Comparison of ENCODE assay signal across 14 cellular contexts in genomic region chr1:243263824-243264223, GRCh38. TPM values are rescaled to one million over a fixed set of nuclear protein-coding genes. Genes with fewer than 3 reads are reported as not detected.
DNase-seq lines count a peak whose midpoint lies in the region; ATAC-seq and TF ChIP-seq lines count a peak whose summit lies in the region.
"Had no signal": no experiment of that assay in that cellular context is flagged by ENCODE, and none has a peak within 500 bp of the region (broad histone marks: within the 10 kb centered on the region; RNA-seq: fewer than 3 reads in every experiment).

No MANE protein-coding gene starts in this region.

- ATAC-seq in Right ventricle myocardium inferior (no peak), lower lobe of right lung (no peak), upper lobe of left lung (ENCODE audit: low FRiP score in 2 of 2) (peak in 1 of 2 donors; percentile 13), left colon (no peak)

- 66 to 77% methylated on average over 5 of the region's 5 CpGs for WGBS in upper lobe of left lung, 2 donors

- intact Hi-C loops in Right ventricle myocardium inferior (cut with DNase I) (no loop called here), lower lobe of right lung (cut with DNase I) (no loop called here), left colon (cut with DNase I, micrococcal nuclease) (no loop called here)

- H3K9me3 ChIP-seq in right atrium auricular region (no peaks in the 10 kb centered on the region), lower lobe of right lung (no peaks in the 10 kb centered on the region), upper lobe of left lung (no peaks in the 10 kb centered on the region)
- H3K9me3 ChIP-seq: Caco-2, Peyer's patch, psoas muscle had no signal

- H3K36me3 ChIP-seq in right atrium auricular region = no peaks in the 10 kb centered on the region
- no peaks in the 10 kb centered on the region for H3K36me3 ChIP-seq in lower lobe of right lung
- no peaks in the 10 kb centered on the region for H3K36me3 ChIP-seq in upper lobe of left lung
- H3K36me3 ChIP-seq: Peyer's patch had no signal

- no peak for TF ChIP-seq POLR2A in upper lobe of left lung (IDR thresholded peaks at IDR 0.05)

- H3K27me3 ChIP-seq in right atrium auricular region (no peaks in the 10 kb centered on the region), lower lobe of right lung (ENCODE audit: low read depth) (no peaks in the 10 kb centered on the region), upper lobe of left lung (no peaks in the 10 kb centered on the region)
- H3K27me3 ChIP-seq: Peyer's patch had no signal

- H3K4me3 ChIP-seq in right atrium auricular region (no peak overlapping the region), lower lobe of right lung (no peak overlapping the region), upper lobe of left lung (no peak overlapping the region)
- H3K4me3 ChIP-seq: Peyer's patch, psoas muscle had no signal

- H3K27ac ChIP-seq in right atrium auricular region (peak overlapping the region; percentile 43 to 59), angular gyrus (ENCODE audit: low read depth, low read length) (peak overlapping the region; percentile 14), lower lobe of right lung (peak overlapping the region; percentile 72), upper lobe of left lung (peak overlapping the region; percentile 45 to 84 (median 61))
- H3K27ac ChIP-seq: KMS-11, psoas muscle had no signal

- peaks cover 0 to 49% of the 10 kb centered on the region in 2 donors for H3K4me1 ChIP-seq in right atrium auricular region
- H3K4me1 ChIP-seq in lower lobe of right lung = peaks cover 69% of the 10 kb centered on the region
- peaks cover 31 to 68% (median 48%) of the 10 kb centered on the region in 4 donors for H3K4me1 ChIP-seq in upper lobe of left lung

- TF ChIP-seq CTCF in right atrium auricular region (IDR thresholded peaks at IDR 0.05) = no peak
- TF ChIP-seq CTCF in lower lobe of right lung (IDR thresholded peaks at IDR 0.05) = no peak
- no peak for TF ChIP-seq CTCF in upper lobe of left lung (IDR thresholded peaks at IDR 0.05)

- DNase-seq in right atrium auricular region (ENCODE audit: low spot score) (no peak), Right ventricle myocardium inferior (ENCODE audit: missing footprints) (no peak), lower lobe of right lung (no peak), upper lobe of left lung (no peak), cerebellar nuclear complex (lab: John Stamatoyannopoulos, UW) (no peak), left colon (no peak), NCI-H187 (lab: John Stamatoyannopoulos, UW) (no peak)
- DNase-seq: activated naive CD4-positive, alpha-beta T cell treated with anti-CD3 and anti-CD28 coated beads, Interleukin-2, amount 10 ng/mL, durations not matched to agents 7 days and 5 days; Caco-2; islet precursor cell; Peyer's patch; psoas muscle had no signal

- TF ChIP-seq EP300 in upper lobe of left lung (IDR thresholded peaks at IDR 0.05) = no peak

RNA-seq across cellular contexts. Expression of gene SDCCAG8, which starts 8.0 kb away (rescaled TPM):
- total RNA-seq in right atrium auricular region = 10 to 100 TPM; 29.0 to 34.5 TPM
- total RNA-seq in Right ventricle myocardium inferior = 18.3 TPM
- 92.7 TPM for total RNA-seq in lower lobe of right lung
- total RNA-seq in upper lobe of left lung = 100 to 1,000 TPM in 2 of 6 donors, 10 to 100 TPM in 4; 52.5 to 295 (median 95.2) TPM
- total RNA-seq in left colon = 10 to 100 TPM; 21.9 to 28.7 TPM

RNA-seq across cellular contexts. Expression of gene CEP170, which starts 8.7 kb away (rescaled TPM):
- total RNA-seq in right atrium auricular region (10 to 100 TPM; 28.4 to 29.1 TPM), Right ventricle myocardium inferior (44.7 TPM), lower lobe of right lung (106 TPM), upper lobe of left lung (100 to 1,000 TPM in 2 of 6 donors, 10 to 100 TPM in 4; 47.6 to 160 (median 88.6) TPM), left colon (10 to 100 TPM in 1 of 2 donors, 1 to 10 TPM in 1; 9.2 to 19.9 TPM)

Comparison
In these comparisons a context has a peak if more than half of its experiments do, and no peak if none do; other contexts are left out.
1. H3K27ac ChIP-seq: peak in every context shown above with its lines; median percentile 72 in lower lobe of right lung; 61 in upper lobe of left lung; 51 in right atrium auricular region; 14 in angular gyrus.